Comparison of ENCODE assay signal across 20 cellular contexts in genomic region chr1:213106298-213106697, GRCh38. TPM values are rescaled to one million over a fixed set of nuclear protein-coding genes. Genes with fewer than 3 reads are reported as not detected.
DNase-seq lines count a peak whose midpoint lies in the region; ATAC-seq, FAIRE-seq and TF ChIP-seq lines count a peak whose summit lies in the region.
"Had no signal": no experiment of that assay in that cellular context is flagged by ENCODE, and none has a peak within 500 bp of the region (broad histone marks: within the 10 kb centered on the region; RNA-seq: fewer than 3 reads in every experiment).

No MANE protein-coding gene starts in this region.

- no peaks in the 10 kb centered on the region for H3K27me3 ChIP-seq in K562 (ENCODE audit: control insufficient read depth in 2 of 2, insufficient read depth in 2 of 2, low read length in 2 of 2)
- H3K27me3 ChIP-seq: BLaER1 treated with 17β-estradiol and CSF1 and Interleukin-3, amounts not matched to agents 10 nM and 100 nM had no signal

- BruUV-seq in K562 (replicated peaks; lab: Mats Ljungman, UMichigan) = no TSS peak

- no peak overlapping the region for H3K27ac Mint-ChIP-seq in activated CD4-positive, alpha-beta T cell treated with anti-CD3 and anti-CD28 coated beads for 36 hours
- H3K27ac Mint-ChIP-seq in WTC11 = no peak overlapping the region
- H3K27ac Mint-ChIP-seq in osteocyte (ENCODE audit: unreplicated experiment) = no peak overlapping the region
- no peak overlapping the region for H3K27ac Mint-ChIP-seq in glutamatergic neuron (ENCODE audit: unreplicated experiment)
- H3K27ac Mint-ChIP-seq: B cell; CD4-positive, alpha-beta T cell; CD8-positive, alpha-beta T cell had no signal

- in situ Hi-C loops in K562 (cut with MboI) = no loop called here

- H3K9ac ChIP-seq in K562 (ENCODE audit: insufficient read depth in 1 of 2, low read depth in 2 of 2, low read length in 2 of 2) = no peak overlapping the region
- H3K9ac ChIP-seq: BLaER1 treated with 17β-estradiol and CSF1 and Interleukin-3, amounts not matched to agents 10 nM and 100 nM had no signal

- POLR2A ChIA-PET in activated CD4-positive, alpha-beta T cell treated with anti-CD3 and anti-CD28 coated beads for 36 hours (lab: Charles Lee) = no interaction called here
- POLR2A ChIA-PET in WTC11 (lab: Charles Lee) (no interaction called here), K562 (lab: Yijun Ruan, JAX) (interaction anchor here (0.7 to 1.7 kb wide), 2 partner anchors 14 to 23 kb away, joined by 3 to 9 read pairs; no protein-coding TSS in a partner anchor)

- TF ChIP-seq EP300 in K562 (IDR thresholded peaks at IDR 0.05; ENCODE audit: low read length) = no peak

- no peaks in the 10 kb centered on the region for H4K20me1 ChIP-seq in K562 (replicated peaks; ENCODE audit: control insufficient read depth, insufficient read depth, low read length)

- peaks cover 2% of the 10 kb centered on the region for H3K9me3 Mint-ChIP-seq in activated CD4-positive, alpha-beta T cell treated with anti-CD3 and anti-CD28 coated beads for 36 hours (ENCODE audit: low read depth)
- H3K9me3 Mint-ChIP-seq in WTC11 (peaks cover 7% of the 10 kb centered on the region; the same call in 1 of the 2 replicates), osteocyte (ENCODE audit: unreplicated experiment) (no peaks in the 10 kb centered on the region), glutamatergic neuron (ENCODE audit: unreplicated experiment) (no peaks in the 10 kb centered on the region)
- H3K9me3 Mint-ChIP-seq: CD4-positive, alpha-beta T cell had no signal

- H3K4me3 Mint-ChIP-seq in activated CD4-positive, alpha-beta T cell treated with anti-CD3 and anti-CD28 coated beads for 36 hours = no peak overlapping the region
- H3K4me3 Mint-ChIP-seq in WTC11 (no peak overlapping the region), osteocyte (ENCODE audit: unreplicated experiment) (no peak overlapping the region), glutamatergic neuron (ENCODE audit: unreplicated experiment) (no peak overlapping the region)
- H3K4me3 Mint-ChIP-seq: B cell; CD4-positive, alpha-beta T cell; CD8-positive, alpha-beta T cell had no signal

- no peaks in the 10 kb centered on the region for H3K9me3 ChIP-seq in K562 (replicated peaks; ENCODE audit: control insufficient read depth, insufficient read depth, low read depth, low read length)
- H3K9me3 ChIP-seq: A549, Caco-2 had no signal

- peaks cover 13% of the 10 kb centered on the region for H3K36me3 ChIP-seq in K562 (ENCODE audit: control insufficient read depth, insufficient read depth, low read length)

- peak; percentile 16 for ATAC-seq in activated CD4-positive, alpha-beta T cell treated with anti-CD3 and anti-CD28 coated beads for 36 hours
- ATAC-seq in WTC11 (no peak), K562 (no peak; the same call in 2 of the 3 replicates)
- ATAC-seq: A549; CD8-positive, alpha-beta T cell had no signal

- no peak overlapping the region for H3K27ac ChIP-seq in K562 (ENCODE audit: extremely low read depth, low read depth, low read length)
- H3K27ac ChIP-seq: 22Rv1; A549; BLaER1 treated with 17β-estradiol and CSF1 and Interleukin-3, amounts not matched to agents 10 nM and 100 nM had no signal

- intact Hi-C loops in activated CD4-positive, alpha-beta T cell treated with anti-CD3 and anti-CD28 coated beads for 36 hours (cut with DNase I, micrococcal nuclease) = no loop called here
- intact Hi-C loops in K562 (cut with micrococcal nuclease) = no loop called here

- TF ChIP-seq CTCF in WTC11 (IDR thresholded peaks at IDR 0.05) (no peak), K562 (IDR thresholded peaks at IDR 0.05 in 2 of 3, conservative IDR thresholded peaks at IDR 0.05 in 1 of 3; ENCODE audit: insufficient read depth in 2 of 3, low read depth in 1 of 3, low read length in 3 of 3) (no peak), osteocyte (IDR thresholded peaks at IDR 0.05) (no peak), glutamatergic neuron (IDR thresholded peaks at IDR 0.05; ENCODE audit: partially characterized antibody, unreplicated experiment) (no peak)

- no peak overlapping the region for H3K4me3 ChIP-seq in K562
- H3K4me3 ChIP-seq: A549; BLaER1 treated with 17β-estradiol and CSF1 and Interleukin-3, amounts not matched to agents 10 nM and 100 nM had no signal

- no peak overlapping the region for H3K4me2 ChIP-seq in K562 (ENCODE audit: insufficient read depth, low read length)
- H3K4me2 ChIP-seq: A549; BLaER1 treated with 17β-estradiol and CSF1 and Interleukin-3, amounts not matched to agents 10 nM and 100 nM had no signal

- H3K9me1 ChIP-seq in K562 (ENCODE audit: control insufficient read depth, insufficient read depth, low read length) = no peaks in the 10 kb centered on the region

- peaks cover 15% of the 10 kb centered on the region; the same call in 2 of the 3 replicates for H3K79me2 ChIP-seq in K562 (ENCODE audit: control insufficient read depth, insufficient read depth, low read length)

- peaks cover 10% of the 10 kb centered on the region for H3K36me3 Mint-ChIP-seq in activated CD4-positive, alpha-beta T cell treated with anti-CD3 and anti-CD28 coated beads for 36 hours (ENCODE audit: low read depth)
- peaks cover 6% of the 10 kb centered on the region for H3K36me3 Mint-ChIP-seq in WTC11
- H3K36me3 Mint-ChIP-seq in osteocyte (ENCODE audit: unreplicated experiment) = peaks cover 3% of the 10 kb centered on the region
- H3K36me3 Mint-ChIP-seq in glutamatergic neuron (ENCODE audit: unreplicated experiment) = peaks cover 6% of the 10 kb centered on the region

- no peak for TF ChIP-seq RAD21 in K562 (CRISPR knock-in tag; conservative IDR thresholded peaks at IDR 0.05 in 1 of 2, IDR thresholded peaks at IDR 0.05 in 1 of 2)

- TF ChIP-seq POLR2A in K562 (conservative IDR thresholded peaks at IDR 0.05) = no peak

- H3K4me1 Mint-ChIP-seq in activated CD4-positive, alpha-beta T cell treated with anti-CD3 and anti-CD28 coated beads for 36 hours = peaks cover 16% of the 10 kb centered on the region
- H3K4me1 Mint-ChIP-seq in WTC11 (peaks cover 11% of the 10 kb centered on the region), osteocyte (ENCODE audit: unreplicated experiment) (peaks cover 3% of the 10 kb centered on the region), glutamatergic neuron (ENCODE audit: low read depth, unreplicated experiment) (peaks cover 2% of the 10 kb centered on the region)

- H2AFZ ChIP-seq in K562 (ENCODE audit: low read depth, low read length) = no peak overlapping the region

- DNase-seq in activated CD4-positive, alpha-beta T cell treated with anti-CD3 and anti-CD28 coated beads for 36 hours = no peak
- DNase-seq in activated CD4-positive, alpha-beta T cell treated with anti-CD3 and anti-CD28 coated beads, Interleukin-2, amount 50 U/mL, for 1 hour = no peak
- DNase-seq in WTC11 (ENCODE audit: low spot score) (no peak), K562 (ENCODE audit: extremely low read depth in 1 of 4, low spot score in 3 of 4) (peak in 2 of 4 experiments; percentile 43 to 48), hepatic stellate cell (ENCODE audit: low spot score) (no peak), osteocyte (ENCODE audit: extremely low spot score, unreplicated experiment) (no peak), glutamatergic neuron (no peak)
- DNase-seq: AML-193; Caco-2; Calu3; CD4-positive, alpha-beta T cell; CD8-positive, alpha-beta T cell; DMS79 treated with DMSO at 0.1 percent for 48 hours; GF-D8 had no signal

- CTCF ChIA-PET in activated CD4-positive, alpha-beta T cell treated with anti-CD3 and anti-CD28 coated beads for 36 hours (lab: Charles Lee) = interaction anchor here (0.8 to 1.1 kb wide), 2 partner anchors 18 to 19 kb away, joined by 3 read pairs; no protein-coding TSS in a partner anchor
- CTCF ChIA-PET in WTC11 (lab: Charles Lee) = no interaction called here
- CTCF ChIA-PET in K562 (lab: Yijun Ruan, JAX; ENCODE audit: low intra/inter-chr PET ratio) = no interaction called here

- H3K27me3 Mint-ChIP-seq in activated CD4-positive, alpha-beta T cell treated with anti-CD3 and anti-CD28 coated beads for 36 hours = no peaks in the 10 kb centered on the region
- H3K27me3 Mint-ChIP-seq in WTC11 (ENCODE audit: low read depth) (no peaks in the 10 kb centered on the region), osteocyte (ENCODE audit: unreplicated experiment) (no peaks in the 10 kb centered on the region), glutamatergic neuron (ENCODE audit: unreplicated experiment) (no peaks in the 10 kb centered on the region)
- H3K27me3 Mint-ChIP-seq: B cell; CD4-positive, alpha-beta T cell had no signal

- WGBS in K562 (ENCODE audit: insufficient coverage, low coverage, missing lambda C conversion rate) = 95% methylated on average over 1 of the region's 1 CpG

- no peak for FAIRE-seq in K562 (lab: Jason Lieb, UNC)
- FAIRE-seq: A549, G401.6, GM12892 had no signal

- no peaks in the 10 kb centered on the region for H3K4me1 ChIP-seq in K562 (replicated peaks in 1 of 2; ENCODE audit: control insufficient read depth in 2 of 2, insufficient read depth in 2 of 2, low read length in 2 of 2)
- H3K4me1 ChIP-seq: A549; BLaER1 treated with 17β-estradiol and CSF1 and Interleukin-3, amounts not matched to agents 10 nM and 100 nM had no signal

TF ChIP-seq in K562, 482 proteins besides CTCF, POLR2A, EP300 and RAD21 (continues in another document):
- no peak for TF ChIP-seq CCNT2 (IDR thresholded peaks at IDR 0.05; ENCODE audit: borderline replicate concordance, extremely low read depth, insufficient read length, low read depth, low read length)

RNA-seq across cellular contexts. Expression of gene RPS6KC1, which starts 55.3 kb away (rescaled TPM):
- 1 to 10 TPM; 4.9 to 5.7 TPM for total RNA-seq in activated CD4-positive, alpha-beta T cell treated with anti-CD3 and anti-CD28 coated beads for 36 hours
- total RNA-seq in WTC11 (2021) = 15.2 to 17.4 TPM (median 15.8 TPM) in 3 replicates
- total RNA-seq in K562 (2011; cell fraction: chromatin; rRNA removed; ENCODE audit: low replicate concordance) = 50.3 and 199 TPM in 2 replicates
- total RNA-seq in K562 (2011; cell fraction: nucleolus; rRNA removed) = 24.5 and 42.1 TPM in 2 replicates
- 77.2 and 100 TPM in 2 replicates for total RNA-seq in K562 (2011; cell fraction: nucleoplasm; rRNA removed)
- 22.0 and 23.6 TPM in 2 replicates for total RNA-seq in K562 (2014; rRNA removed)
- total RNA-seq in K562 (2014; rRNA removed; fragmentation: Illumina TruSeq; extraction: Trizol) = 33.2 and 36.7 TPM in 2 replicates
- 30.5 and 34.6 TPM in 2 replicates for total RNA-seq in K562 (2015; rRNA removed; fragmentation: Illumina TruSeq; extraction: Trizol)
- total RNA-seq in K562 (2021) = 20.0 and 22.0 TPM in 2 replicates
- polyA plus RNA-seq in K562 (2011; rRNA removed) = 22.1 and 32.8 TPM in 2 replicates
- polyA plus RNA-seq in K562 (2011; cell fraction: cytosol; rRNA removed) = 4.9 and 9.6 TPM in 2 replicates
- polyA plus RNA-seq in K562 (2011; cell fraction: nucleus; rRNA removed) = 31.7 and 48.5 TPM in 2 replicates
- 14.2 and 18.0 TPM in 2 replicates for polyA plus RNA-seq in K562 (2012)
- 17.0 and 20.9 TPM in 2 replicates for polyA plus RNA-seq in K562 (2014; fragmentation: Illumina TruSeq; extraction: Trizol)
- polyA plus RNA-seq in K562 (2014; fragmentation: Nextera tagmentation; extraction: Ambion mirVana) = 1 to 10 TPM; 4.3 to 7.6 TPM
- polyA plus RNA-seq in K562 (2014; rRNA removed) = 15.5 and 16.4 TPM in 2 replicates
- polyA minus RNA-seq in K562 (2011; rRNA and poly(A)+ RNA removed) = 66.6 and 66.8 TPM in 2 replicates
- polyA minus RNA-seq in K562 (2011; cell fraction: cytosol; rRNA and poly(A)+ RNA removed) = 15.3 and 18.1 TPM in 2 replicates
- 61.1 and 83.0 TPM in 2 replicates for polyA minus RNA-seq in K562 (2011; cell fraction: nucleus; rRNA and poly(A)+ RNA removed)
- total RNA-seq in osteocyte = 19.6 and 22.8 TPM in 2 replicates
- total RNA-seq in glutamatergic neuron (ENCODE audit: unreplicated experiment) = 23.9 TPM
